In the genomic region with DNA sequence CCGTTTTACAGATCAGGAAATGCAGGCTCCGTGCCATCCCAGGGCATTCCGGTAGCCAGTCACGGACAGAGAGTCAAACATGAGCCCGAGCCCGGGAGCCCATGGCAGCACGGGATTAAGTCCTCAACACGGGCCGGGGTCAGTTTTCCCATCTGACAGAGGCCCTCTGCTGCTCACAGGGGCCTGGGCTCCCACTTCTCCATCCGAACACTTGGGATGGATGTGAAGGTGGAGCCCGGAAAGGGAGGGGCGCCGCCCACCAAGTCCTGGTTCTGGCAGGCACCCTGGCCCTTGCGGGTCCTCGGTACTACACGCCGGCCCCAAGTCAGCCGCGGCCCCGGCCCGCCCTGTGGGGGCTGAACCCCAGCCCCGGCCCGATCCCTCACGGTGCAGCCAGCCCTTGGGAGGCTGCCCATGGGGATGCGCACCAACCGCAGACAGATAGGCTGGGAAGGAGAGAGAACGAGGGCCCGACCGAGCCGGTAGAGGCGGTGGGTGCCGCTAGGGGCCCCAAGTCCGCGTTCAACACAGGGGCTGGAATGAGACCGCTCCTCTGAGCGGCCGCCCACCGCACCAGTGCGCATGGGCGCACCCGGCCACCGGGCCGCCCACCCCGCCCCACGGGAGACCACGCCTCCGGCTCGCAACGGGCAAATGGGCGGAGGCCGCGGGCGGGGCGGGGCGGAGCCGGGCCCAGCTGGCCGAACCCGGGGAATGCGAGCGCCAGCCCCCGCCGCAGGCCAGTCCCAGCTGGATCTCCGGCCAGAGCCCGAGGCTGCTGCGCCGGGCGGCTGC, we compare ENCODE assay signal across 8 cellular contexts. TPM values are rescaled to one million over a fixed set of nuclear protein-coding genes. Genes with fewer than 3 reads are reported as not detected.
DNase-seq lines count a peak whose midpoint lies in the region; ATAC-seq and TF ChIP-seq lines count a peak whose summit lies in the region.

A gene (plus strand): TSS at position 743 of the 795 bp plus-strand sequence. CDS start 17,916 bp downstream, outside the sequence.

- H3K27ac ChIP-seq in IMR-90 (ENCODE audit: insufficient read depth, low read length), result peak within 1 kb of the TSS; percentile 90

- peak within 1 kb of the TSS; percentile 31 for H2AK5ac ChIP-seq in IMR-90 (ENCODE audit: low read depth, low read length)

- peak within 1 kb of the TSS; percentile 46 for H4K5ac ChIP-seq in IMR-90 (ENCODE audit: low read depth, low read length)

- H3K56ac ChIP-seq in IMR-90 (ENCODE audit: extremely low read depth, insufficient read depth, low read length), result 0 out of 2 replicates have a peak within 1 kb of the TSS, but pooled peaks have one; percentile 38

- peak; percentile 92 for TF ChIP-seq POLR2A in IMR-90 (IDR thresholded peaks at IDR 0.05; ENCODE audit: low read depth, low read length)

- dilution Hi-C loops in IMR-90 (cut with HindIII; ENCODE audit: low sequenced_read_pairs, unreplicated experiment), result no loop called here

- H3K27ac Mint-ChIP-seq in naive thymus-derived CD8-positive, alpha-beta T cell, result peak within 1 kb of the TSS; percentile 59 to 94 (median 92)
- peak within 1 kb of the TSS; percentile 76 for H3K27ac Mint-ChIP-seq in stimulated activated memory B cell treated with anti-CD40 and anti-IgM and Interleukin-4, amounts not matched to agents 10 μg/mL and 1 μg/mL and 100 μg/mL, for 72 hours

- H2AK9ac ChIP-seq in IMR-90 (replicated peaks; ENCODE audit: low read depth, low read length, poor library complexity), result peak within 1 kb of the TSS; percentile 94

- H2BK15ac ChIP-seq in IMR-90 (ENCODE audit: low read depth, low read length), result no peak within 1 kb of the TSS

- H3K4me3 Mint-ChIP-seq in naive thymus-derived CD8-positive, alpha-beta T cell, result peak within 1 kb of the TSS; percentile 81 to 96 (median 90)
- H3K4me3 Mint-ChIP-seq in stimulated activated memory B cell treated with anti-CD40 and anti-IgM and Interleukin-4, amounts not matched to agents 10 μg/mL and 1 μg/mL and 100 μg/mL, for 72 hours, result peak within 1 kb of the TSS; percentile 86

- H2BK120ac ChIP-seq in IMR-90 (ENCODE audit: low read depth, low read length), result peak within 1 kb of the TSS; percentile 11; the same call in 1 of the 2 replicates

- peak within 1 kb of the TSS; percentile 78 for H3K14ac ChIP-seq in IMR-90 (replicated peaks; ENCODE audit: low read depth, low read length)

- peaks cover 0 to 4% (median 0%) of the 10 kb centered on the region in 9 donors for H3K9me3 Mint-ChIP-seq in naive thymus-derived CD8-positive, alpha-beta T cell
- H3K9me3 Mint-ChIP-seq in stimulated activated memory B cell treated with anti-CD40 and anti-IgM and Interleukin-4, amounts not matched to agents 10 μg/mL and 1 μg/mL and 100 μg/mL, for 72 hours, result no peaks in the 10 kb centered on the region

- H2BK20ac ChIP-seq in IMR-90 (ENCODE audit: low read depth, low read length), result no peak within 1 kb of the TSS

- peaks cover 2% of the 10 kb centered on the region; the same call in 1 of the 2 replicates for H3K9me1 ChIP-seq in IMR-90 (ENCODE audit: insufficient read depth, low read length)

- H3K4me1 Mint-ChIP-seq in naive thymus-derived CD8-positive, alpha-beta T cell, result peaks cover 17 to 42% (median 31%) of the 10 kb centered on the region in 4 donors
- H3K4me1 Mint-ChIP-seq in stimulated activated memory B cell treated with anti-CD40 and anti-IgM and Interleukin-4, amounts not matched to agents 10 μg/mL and 1 μg/mL and 100 μg/mL, for 72 hours, result peaks cover 12% of the 10 kb centered on the region

- peak within 1 kb of the TSS; percentile 97 for H2AFZ ChIP-seq in IMR-90 (replicated peaks; ENCODE audit: low read length, poor library complexity)

- POLR2A ChIA-PET in IMR-90 (lab: Charles Lee; ENCODE audit: unreplicated experiment), result interaction anchor here (0.5 to 0.7 kb wide), 2 partner anchors 11 to 167 kb away, joined by 3 to 5 read pairs; no protein-coding TSS in a partner anchor
- POLR2A ChIA-PET in naive thymus-derived CD8-positive, alpha-beta T cell (lab: Charles Lee), result interaction anchor here (0.6 to 2.7 kb wide), 7 partner anchors 15 to 1089 kb away, joined by 3 to 25 read pairs (median 5); no protein-coding TSS in a partner anchor

- peak within 1 kb of the TSS; percentile 89 for H3K4ac ChIP-seq in IMR-90 (ENCODE audit: low read depth, low read length)

- no peaks in the 10 kb centered on the region for H3K27me3 Mint-ChIP-seq in naive thymus-derived CD8-positive, alpha-beta T cell
- peaks cover 12% of the 10 kb centered on the region for H3K27me3 Mint-ChIP-seq in stimulated activated memory B cell treated with anti-CD40 and anti-IgM and Interleukin-4, amounts not matched to agents 10 μg/mL and 1 μg/mL and 100 μg/mL, for 72 hours

- TF ChIP-seq RAD21 in IMR-90 (IDR thresholded peaks at IDR 0.05; ENCODE audit: low read length), result peak; percentile 43

- intact Hi-C loops in IMR-90 (cut with micrococcal nuclease), result no loop called here

- in situ Hi-C loops in IMR-90 (cut with MboI; ENCODE audit: low sequenced_read_pairs), result no loop called here

- WGBS in IMR-90 (ENCODE audit: extremely low coverage in 2 of 2, insufficient read length in 1 of 2), 2 experiments, result 1% methylated on average over 23 of the region's 67 CpGs; no CpG with 5 or more reads in 1 of the 2 experiments

- peak within 1 kb of the TSS; percentile 83 for H3K23ac ChIP-seq in IMR-90 (ENCODE audit: low read depth, low read length)

- H3K4me1 ChIP-seq in IMR-90 (ENCODE audit: control insufficient read depth, insufficient read depth, low read length), result peaks cover 11% of the 10 kb centered on the region

- peak within 1 kb of the TSS; percentile 86 for H3K4me2 ChIP-seq in IMR-90 (ENCODE audit: low read depth, low read length)

- CTCF ChIA-PET in IMR-90 (lab: Yijun Ruan, JAX), result interaction anchor here (1.8 kb wide), 1 partner anchor 24 kb away, joined by 7 read pairs; no protein-coding TSS in a partner anchor

- no peaks in the 10 kb centered on the region for H4K20me1 ChIP-seq in IMR-90 (ENCODE audit: insufficient read depth, low read length)

- H3K9ac ChIP-seq in IMR-90 (ENCODE audit: low read depth, low read length), result peak within 1 kb of the TSS; percentile 76

- peak within 1 kb of the TSS; percentile 81 to 90 for H4K8ac ChIP-seq in IMR-90 (ENCODE audit: low read depth in 2 of 2, low read length in 2 of 2)

- TF ChIP-seq CTCF in IMR-90 (conservative IDR thresholded peaks at IDR 0.05; ENCODE audit: low read depth, low read length), result peak; percentile 49

- peaks cover 11 to 25% of the 10 kb centered on the region in 2 experiments; a peak in 3 of 4 replicates for H3K79me1 ChIP-seq in IMR-90 (ENCODE audit: low read depth in 1 of 2, low read length in 2 of 2)

- no peaks in the 10 kb centered on the region for H3K36me3 ChIP-seq in IMR-90 (ENCODE audit: control insufficient read depth, insufficient read depth, low read length)

- peak within 1 kb of the TSS; percentile 75 for H2BK5ac ChIP-seq in IMR-90 (ENCODE audit: low read depth, low read length, poor library complexity, severe bottlenecking)

- peak within 1 kb of the TSS; percentile 72 for H3K4me3 ChIP-seq in IMR-90 (ENCODE audit: insufficient read depth, low read depth, low read length)

- ATAC-seq in GM21529 (IDR thresholded peaks at IDR 0.05; ENCODE audit: unreplicated experiment) (peak; percentile 89), IMR-90 (ENCODE audit: low read depth) (peak; percentile 97)
- ATAC-seq in naive thymus-derived CD8-positive, alpha-beta T cell, result peak; percentile 84 to 90
- peak; percentile 94 for ATAC-seq in stimulated activated memory B cell treated with anti-CD40 and anti-IgM and Interleukin-4, amounts not matched to agents 10 μg/mL and 1 μg/mL and 100 μg/mL, for 72 hours

- no TSS peak for BruUV-seq in IMR-90 (replicated peaks; lab: Mats Ljungman, UMichigan)

- DNase-seq in DMS53 (lab: John Stamatoyannopoulos, UW) (peak; percentile 99), IMR-90 (peak; percentile 92), activated T-helper 1 cell treated with Interleukin-2 at 50 U/mL for 16 hours (ENCODE audit: low read depth) (peak; percentile 78), fibroblast of gingiva (ENCODE audit: low read depth) (peak; percentile 91)
- DNase-seq in naive thymus-derived CD8-positive, alpha-beta T cell, result peak; percentile 80 to 96 (median 86)

- peak within 1 kb of the TSS; percentile 80 for H4K91ac ChIP-seq in IMR-90 (ENCODE audit: insufficient read depth, low read depth, low read length)

- no peaks in the 10 kb centered on the region for H3K9me3 ChIP-seq in IMR-90 (ENCODE audit: control insufficient read depth, insufficient read depth, low read length)

- H3K27me3 ChIP-seq in IMR-90 (ENCODE audit: control insufficient read depth, insufficient read depth, low read length), result no peaks in the 10 kb centered on the region

- H3K18ac ChIP-seq in IMR-90 (ENCODE audit: low read depth, low read length), result peak within 1 kb of the TSS; percentile 55; the same call in 1 of the 2 replicates

- H3K36me3 Mint-ChIP-seq in naive thymus-derived CD8-positive, alpha-beta T cell, result no peaks in the 10 kb centered on the region
- no peaks in the 10 kb centered on the region for H3K36me3 Mint-ChIP-seq in stimulated activated memory B cell treated with anti-CD40 and anti-IgM and Interleukin-4, amounts not matched to agents 10 μg/mL and 1 μg/mL and 100 μg/mL, for 72 hours

TF ChIP-seq in IMR-90, 13 proteins besides CTCF, POLR2A, EP300 and RAD21 (continues in another document):
- peak; percentile 93 for TF ChIP-seq MAZ (IDR thresholded peaks at IDR 0.05; ENCODE audit: borderline replicate concordance, low read depth, low read length)
- TF ChIP-seq SMC3 (IDR thresholded peaks at IDR 0.05; ENCODE audit: low read depth, low read length), result peak; percentile 17; the same call in 1 of the 2 replicates
- TF ChIP-seq BHLHE40 (IDR thresholded peaks at IDR 0.05; ENCODE audit: low read depth, low read length), result no peak

TF ChIP-seq in PFSK-1, 5 proteins besides CTCF, POLR2A, EP300 and RAD21 (continues in another document):
- TF ChIP-seq SIN3A (IDR thresholded peaks at IDR 0.05; ENCODE audit: borderline replicate concordance, insufficient read depth, low read length), result no peak

RNA-seq across cellular contexts. Expression of the gene that starts here (rescaled TPM):
- 8.1 TPM in 2 replicates for total RNA-seq in IMR-90 (2012; rRNA removed)
- 24.0 and 26.9 TPM in 2 replicates for polyA plus RNA-seq in IMR-90 (2012; rRNA removed)
- 13.0 and 28.2 TPM in 2 replicates for polyA plus RNA-seq in IMR-90 (2012; cell fraction: cytosol; rRNA removed)
- 72.1 and 107 TPM in 2 replicates for polyA plus RNA-seq in IMR-90 (2012; cell fraction: nucleus; rRNA removed; ENCODE audit: low replicate concordance)
- polyA plus RNA-seq in PFSK-1 (2012; ENCODE audit: insufficient read length, low read depth), result 22.6 TPM
- 1 to 10 TPM; 9.5 to 9.9 TPM for total RNA-seq in naive thymus-derived CD8-positive, alpha-beta T cell
- polyA plus RNA-seq in naive thymus-derived CD8-positive, alpha-beta T cell, result 10 to 100 TPM in 1 of 3 donors, 1 to 10 TPM in 2; 6.2 to 13.1 (median 7.5) TPM

Comparison
In these comparisons a context has a peak if more than half of its experiments do, and no peak if none do; other contexts are left out.
1. Peak in every context shown above with its lines: DNase-seq, ATAC-seq, H3K4me3 ChIP-seq and H3K27ac ChIP-seq.